22 cellular contexts compared by ENCODE assay signal in genomic region chr5:43497311-43498104, GRCh38. TPM values are rescaled to one million over a fixed set of nuclear protein-coding genes. Genes with fewer than 3 reads are reported as not detected.
DNase-seq lines count a peak whose midpoint lies in the region; ATAC-seq and TF ChIP-seq lines count a peak whose summit lies in the region.
"Had no signal": no experiment of that assay in that cellular context is flagged by ENCODE, and none has a peak within 500 bp of the region (broad histone marks: within the 10 kb centered on the region; RNA-seq: fewer than 3 reads in every experiment).

No MANE protein-coding gene starts in this region.

- H3K27me3 Mint-ChIP-seq in natural killer cell treated with Interleukin-12 subunit alpha and Interleukin-12 subunit beta and Interleukin-15 and Interleukin-18, amount 100 ng/mL, for 72 hours, result no peaks in the 10 kb centered on the region
- H3K27me3 Mint-ChIP-seq in natural killer cell (ENCODE audit: low read depth in 2 of 2), result no peaks in the 10 kb centered on the region
- H3K27me3 Mint-ChIP-seq in WTC11 (ENCODE audit: low read depth), result no peaks in the 10 kb centered on the region
- no peaks in the 10 kb centered on the region for H3K27me3 Mint-ChIP-seq in glutamatergic neuron (ENCODE audit: unreplicated experiment)
- H3K27me3 Mint-ChIP-seq: activated naive CD4-positive, alpha-beta T cell treated with anti-CD3 and anti-CD28 coated beads, Interleukin-2, amount 10 ng/mL, durations not matched to agents 7 days and 5 days; activated T-cell treated with anti-CD3 and anti-CD28 coated beads, Interleukin-2, amount 50 U/mL, for 24 hours had no signal

- POLR2A ChIA-PET in WTC11 (lab: Charles Lee), result interaction anchor here (0.6 kb wide), 1 partner anchor 86 kb away, joined by 3 read pairs; the partner anchor contains the start of gene CCL28
- POLR2A ChIA-PET in GM10248 (lab: Yijun Ruan, JAX), result no interaction called here

- CTCF ChIA-PET in WTC11 (lab: Charles Lee) (interaction anchor here (2.0 kb wide), 1 partner anchor 13 kb away, joined by 9 read pairs; the partner anchor contains the start of gene TMEM267), GM10248 (lab: Yijun Ruan, JAX) (interaction anchor here (2.7 to 3.4 kb wide), 2 partner anchors 9 to 13 kb away, joined by 13 to 26 read pairs; partner anchors contain the start of gene TMEM267)

- peak overlapping the region; percentile 31 for H3K4me3 Mint-ChIP-seq in natural killer cell treated with Interleukin-12 subunit alpha and Interleukin-12 subunit beta and Interleukin-15 and Interleukin-18, amount 100 ng/mL, for 72 hours
- H3K4me3 Mint-ChIP-seq in natural killer cell, result no peak overlapping the region
- H3K4me3 Mint-ChIP-seq in WTC11, result no peak overlapping the region
- peak overlapping the region; percentile 3 for H3K4me3 Mint-ChIP-seq in glutamatergic neuron (ENCODE audit: unreplicated experiment)
- H3K4me3 Mint-ChIP-seq: activated CD8-positive, alpha-beta T cell treated with anti-CD3 and anti-CD28 coated beads, Interleukin-2, amount 10 ng/mL, durations not matched to agents 7 days and 5 days; activated naive CD4-positive, alpha-beta T cell treated with anti-CD3 and anti-CD28 coated beads, Interleukin-2, amount 10 ng/mL, durations not matched to agents 7 days and 5 days; activated T-cell treated with anti-CD3 and anti-CD28 coated beads, Interleukin-2, amount 50 U/mL, for 24 hours; neural progenitor cell had no signal

- H3K4me1 Mint-ChIP-seq in natural killer cell treated with Interleukin-12 subunit alpha and Interleukin-12 subunit beta and Interleukin-15 and Interleukin-18, amount 100 ng/mL, for 72 hours (ENCODE audit: low read depth in 2 of 2), result no peaks in the 10 kb centered on the region
- H3K4me1 Mint-ChIP-seq in natural killer cell (no peaks in the 10 kb centered on the region), WTC11 (no peaks in the 10 kb centered on the region), glutamatergic neuron (ENCODE audit: low read depth, unreplicated experiment) (no peaks in the 10 kb centered on the region)
- H3K4me1 Mint-ChIP-seq: activated naive CD4-positive, alpha-beta T cell treated with anti-CD3 and anti-CD28 coated beads, Interleukin-2, amount 10 ng/mL, durations not matched to agents 7 days and 5 days; neural progenitor cell had no signal

- no peak for ATAC-seq in natural killer cell treated with Interleukin-12 subunit alpha and Interleukin-12 subunit beta and Interleukin-15 and Interleukin-18, amount 100 ng/mL, for 72 hours
- no peak for ATAC-seq in natural killer cell
- peak; percentile 57 for ATAC-seq in WTC11
- no peak for ATAC-seq in GM19351 (IDR thresholded peaks at IDR 0.05; ENCODE audit: unreplicated experiment)
- ATAC-seq: activated CD8-positive, alpha-beta T cell treated with anti-CD3 and anti-CD28 coated beads, Interleukin-2, amount 10 ng/mL, durations not matched to agents 7 days and 5 days; gastrocnemius medialis; Right ventricle myocardium inferior; upper lobe of right lung had no signal

- intact Hi-C loops in natural killer cell (cut with micrococcal nuclease), result no loop called here

- H3K36me3 Mint-ChIP-seq in natural killer cell treated with Interleukin-12 subunit alpha and Interleukin-12 subunit beta and Interleukin-15 and Interleukin-18, amount 100 ng/mL, for 72 hours, result no peaks in the 10 kb centered on the region
- H3K36me3 Mint-ChIP-seq in natural killer cell (no peaks in the 10 kb centered on the region), WTC11 (peaks cover 5% of the 10 kb centered on the region; the same call in 1 of the 2 replicates), glutamatergic neuron (ENCODE audit: unreplicated experiment) (no peaks in the 10 kb centered on the region)

- DNase-seq in natural killer cell treated with Interleukin-12 subunit alpha and Interleukin-12 subunit beta and Interleukin-15 and Interleukin-18, amount 100 ng/mL, for 72 hours (ENCODE audit: low spot score), result no peak
- DNase-seq in natural killer cell (no peak), WTC11 (ENCODE audit: low spot score) (no peak), glutamatergic neuron (no peak), C1 segment of cervical spinal cord (lab: John Stamatoyannopoulos, UW) (no peak), ecto neural progenitor cell (ENCODE audit: low spot score) (no peak), GM10248 (ENCODE audit: extremely low spot score) (no peak)
- DNase-seq: activated CD4-positive, CD25-positive, alpha-beta regulatory T cell; activated CD8-positive, alpha-beta T cell treated with anti-CD3 and anti-CD28 coated beads, Interleukin-2, amount 10 ng/mL, durations not matched to agents 7 days and 5 days; activated naive CD4-positive, alpha-beta T cell treated with anti-CD3 and anti-CD28 coated beads, Interleukin-2, amount 10 ng/mL, durations not matched to agents 7 days and 5 days; activated T-cell treated with anti-CD3 and anti-CD28 coated beads, Interleukin-2, amount 50 U/mL, for 24 hours; amniotic stem cell; Caco-2; gastrocnemius medialis; IMR-90; NCI-H1105; NCI-H2081; NCI-H226; upper lobe of right lung had no signal

- no peak for TF ChIP-seq CTCF in natural killer cell (IDR thresholded peaks at IDR 0.05)
- no peak for TF ChIP-seq CTCF in WTC11 (IDR thresholded peaks at IDR 0.05)
- no peak for TF ChIP-seq CTCF in glutamatergic neuron (IDR thresholded peaks at IDR 0.05; ENCODE audit: partially characterized antibody, unreplicated experiment)
- TF ChIP-seq CTCF in GM10248 (IDR thresholded peaks at IDR 0.05; ENCODE audit: control extremely low read depth, extremely low read depth, low read depth, missing control alignments), result no peak

- H3K27ac Mint-ChIP-seq in natural killer cell treated with Interleukin-12 subunit alpha and Interleukin-12 subunit beta and Interleukin-15 and Interleukin-18, amount 100 ng/mL, for 72 hours, result peak overlapping the region in 1 of 2 donors; percentile 3
- no peak overlapping the region for H3K27ac Mint-ChIP-seq in natural killer cell
- H3K27ac Mint-ChIP-seq in WTC11, result no peak overlapping the region
- no peak overlapping the region for H3K27ac Mint-ChIP-seq in glutamatergic neuron (ENCODE audit: unreplicated experiment)
- H3K27ac Mint-ChIP-seq: activated CD8-positive, alpha-beta T cell treated with anti-CD3 and anti-CD28 coated beads, Interleukin-2, amount 10 ng/mL, durations not matched to agents 7 days and 5 days; activated naive CD4-positive, alpha-beta T cell treated with anti-CD3 and anti-CD28 coated beads, Interleukin-2, amount 10 ng/mL, durations not matched to agents 7 days and 5 days; activated T-cell treated with anti-CD3 and anti-CD28 coated beads, Interleukin-2, amount 50 U/mL, for 24 hours; neural progenitor cell had no signal

- no peaks in the 10 kb centered on the region for H3K9me3 Mint-ChIP-seq in natural killer cell treated with Interleukin-12 subunit alpha and Interleukin-12 subunit beta and Interleukin-15 and Interleukin-18, amount 100 ng/mL, for 72 hours
- no peaks in the 10 kb centered on the region for H3K9me3 Mint-ChIP-seq in natural killer cell
- no peaks in the 10 kb centered on the region for H3K9me3 Mint-ChIP-seq in WTC11
- no peaks in the 10 kb centered on the region for H3K9me3 Mint-ChIP-seq in glutamatergic neuron (ENCODE audit: unreplicated experiment)
- H3K9me3 Mint-ChIP-seq: activated naive CD4-positive, alpha-beta T cell treated with anti-CD3 and anti-CD28 coated beads, Interleukin-2, amount 10 ng/mL, durations not matched to agents 7 days and 5 days; activated T-cell treated with anti-CD3 and anti-CD28 coated beads, Interleukin-2, amount 50 U/mL, for 24 hours; neural progenitor cell had no signal

TF ChIP-seq in WTC11, 78 proteins besides CTCF, POLR2A, EP300 and RAD21 (continues in another document):
- no peak for TF ChIP-seq ATF2 (CRISPR knock-in tag; IDR thresholded peaks at IDR 0.05; ENCODE audit: borderline replicate concordance, low read depth)
- no peak for TF ChIP-seq ZNF121 (CRISPR knock-in tag; IDR thresholded peaks at IDR 0.05)
- TF ChIP-seq NR2C2 (CRISPR knock-in tag; IDR thresholded peaks at IDR 0.05), result no peak
- TF ChIP-seq ZNF512 (CRISPR knock-in tag; IDR thresholded peaks at IDR 0.05; ENCODE audit: borderline replicate concordance), result no peak
- no peak for TF ChIP-seq ZBTB21 (CRISPR knock-in tag; IDR thresholded peaks at IDR 0.05; ENCODE audit: borderline replicate concordance)

RNA-seq across cellular contexts. Expression of gene TMEM267, which starts 13.8 kb away (rescaled TPM):
- total RNA-seq in natural killer cell treated with Interleukin-12 subunit alpha and Interleukin-12 subunit beta and Interleukin-15 and Interleukin-18, amount 100 ng/mL, for 72 hours, result 10 to 100 TPM; 20.6 to 23.0 TPM
- total RNA-seq in natural killer cell (10 to 100 TPM in 1 of 3 donors, 1 to 10 TPM in 2; 7.2 to 12.8 (median 8.8) TPM), WTC11 (2021) (6.0 to 6.6 TPM (median 6.4 TPM) in 3 replicates), glutamatergic neuron (ENCODE audit: unreplicated experiment) (6.8 TPM)

RNA-seq across cellular contexts. Expression of gene C5orf34, which starts 17.4 kb away (rescaled TPM):
- total RNA-seq in natural killer cell treated with Interleukin-12 subunit alpha and Interleukin-12 subunit beta and Interleukin-15 and Interleukin-18, amount 100 ng/mL, for 72 hours, result 1 to 10 TPM; 4.7 to 6.5 TPM
- total RNA-seq in natural killer cell (1 to 10 TPM; 1.1 to 1.8 (median 1.3) TPM), WTC11 (2021) (7.3 to 9.7 TPM (median 9.4 TPM) in 3 replicates), glutamatergic neuron (ENCODE audit: unreplicated experiment) (10.2 TPM)

RNA-seq across cellular contexts. Expression of gene PAIP1, which starts 59.4 kb away (rescaled TPM):
- total RNA-seq in natural killer cell treated with Interleukin-12 subunit alpha and Interleukin-12 subunit beta and Interleukin-15 and Interleukin-18, amount 100 ng/mL, for 72 hours, result 10 to 100 TPM; 47.9 to 57.0 TPM
- total RNA-seq in natural killer cell, result 10 to 100 TPM; 22.4 to 35.1 (median 29.2) TPM
- total RNA-seq in WTC11 (2021), result 82.5 to 85.2 TPM (median 83.5 TPM) in 3 replicates
- total RNA-seq in glutamatergic neuron (ENCODE audit: unreplicated experiment), result 127 TPM

Comparison
In these comparisons a context has a peak if more than half of its experiments do, and no peak if none do; other contexts are left out.
1. H3K4me3 Mint-ChIP-seq: peak in natural killer cell treated with Interleukin-12 subunit alpha and Interleukin-12 subunit beta and Interleukin-15 and Interleukin-18, amount 100 ng/mL, for 72 hours (single experiment) and glutamatergic neuron (single experiment); none in natural killer cell (single experiment) and WTC11 (single experiment).